In the genomic region with DNA sequence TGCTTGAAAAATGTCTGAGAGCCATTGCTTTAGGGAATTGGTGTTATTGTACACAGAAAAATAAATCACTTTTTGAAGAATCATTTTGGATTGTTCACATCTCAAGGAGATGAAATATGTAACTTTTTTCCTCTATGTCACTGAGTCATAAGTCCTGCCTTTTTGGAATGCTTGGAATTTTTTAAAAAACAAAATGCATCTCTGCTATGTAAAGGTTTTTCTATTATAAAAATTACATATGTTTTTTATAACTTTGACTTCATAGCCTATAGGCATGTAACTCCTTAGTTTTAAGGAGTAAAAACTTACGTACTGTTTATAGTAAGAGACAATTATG, we compare ENCODE assay signal across 22 cellular contexts. TPM values are rescaled to one million over a fixed set of nuclear protein-coding genes. Genes with fewer than 3 reads are reported as not detected.
A peak's percentile ranks its signal among the peaks of the same experiment; 100 is the strongest.
DNase-seq lines count a peak whose midpoint lies in the region; ATAC-seq, FAIRE-seq and TF ChIP-seq lines count a peak whose summit lies in the region.
"Had no signal": no experiment of that assay in that cellular context is flagged by ENCODE, and none has a peak within 500 bp of the region (broad histone marks: within the 10 kb centered on the region; RNA-seq: fewer than 3 reads in every experiment).

No MANE protein-coding gene starts in this region.

- no TSS peak for BruUV-seq in endothelial cell of umbilical vein (replicated peaks; lab: Mats Ljungman, UMichigan)

- H3K9me1 ChIP-seq in endothelial cell of umbilical vein (replicated peaks; ENCODE audit: control insufficient read depth, extremely low read depth, insufficient read depth, low read length), result no peaks in the 10 kb centered on the region

- TF ChIP-seq POLR2A in endothelial cell of umbilical vein (IDR thresholded peaks at IDR 0.05; ENCODE audit: low read depth, low read length) (no peak), gastrocnemius medialis (IDR thresholded peaks at IDR 0.05) (no peak), vagina (IDR thresholded peaks at IDR 0.05) (no peak)

- no peak for FAIRE-seq in endothelial cell of umbilical vein (lab: Jason Lieb, UNC)
- FAIRE-seq: small intestine had no signal

- H3K27me3 ChIP-seq in RWPE2 (ENCODE audit: insufficient read depth, poor library complexity, severe bottlenecking) (no peaks in the 10 kb centered on the region), endothelial cell of umbilical vein (ENCODE audit: control insufficient read depth in 2 of 2, insufficient read depth in 2 of 2, low read length in 2 of 2) (no peaks in the 10 kb centered on the region), gastrocnemius medialis (no peaks in the 10 kb centered on the region), vagina (no peaks in the 10 kb centered on the region)
- H3K27me3 ChIP-seq: foreskin keratinocyte had no signal

- ATAC-seq in RWPE2 (ENCODE audit: low read depth), result peak; percentile 53
- no peak for ATAC-seq in gastrocnemius medialis
- ATAC-seq: foreskin keratinocyte; natural killer cell treated with Interleukin-12 subunit alpha and Interleukin-12 subunit beta and Interleukin-15 and Interleukin-18, amount 100 ng/mL, for 72 hours; stimulated activated naive CD8-positive, alpha-beta T cell treated with anti-CD3 and anti-CD28 coated beads, Interleukin-15, amount 100 ng/mL, for 72 hours had no signal

- peak overlapping the region; percentile 36 for H3K9ac ChIP-seq in endothelial cell of umbilical vein (replicated peaks; ENCODE audit: extremely low read depth, insufficient read depth, low read length)

- peak overlapping the region; percentile 75 for H3K4me2 ChIP-seq in endothelial cell of umbilical vein (ENCODE audit: insufficient read depth, low read length)

- peak overlapping the region; percentile 62 for H3K27ac ChIP-seq in RWPE2 (ENCODE audit: poor library complexity, severe bottlenecking)
- peak overlapping the region; percentile 79 for H3K27ac ChIP-seq in endothelial cell of umbilical vein (ENCODE audit: insufficient read depth, low read depth, low read length)
- peak overlapping the region in 3 of 4 donors; percentile 47 to 74 (median 71) for H3K27ac ChIP-seq in gastrocnemius medialis
- no peak overlapping the region for H3K27ac ChIP-seq in vagina
- H3K27ac ChIP-seq: foreskin keratinocyte, VCaP had no signal

- dilution Hi-C loops in endothelial cell of umbilical vein (cut with MboI; ENCODE audit: extremely low pct_ligation_motif_present, low sequenced_read_pairs), result no loop called here

- H3K4me1 ChIP-seq in RWPE2 (ENCODE audit: insufficient read depth, poor library complexity, severe bottlenecking), result peaks cover 9% of the 10 kb centered on the region
- peaks cover 88% of the 10 kb centered on the region for H3K4me1 ChIP-seq in endothelial cell of umbilical vein (ENCODE audit: control insufficient read depth, extremely low read depth, insufficient read depth, low read length)
- peaks cover 78 to 87% of the 10 kb centered on the region in 2 donors for H3K4me1 ChIP-seq in gastrocnemius medialis
- H3K4me1 ChIP-seq in vagina, result no peaks in the 10 kb centered on the region

- DNase-seq in HCEC 1CT, result peak; percentile 59
- no peak for DNase-seq in RWPE2 (ENCODE audit: low spot score)
- DNase-seq in endothelial cell of umbilical vein (ENCODE audit: low read depth, low spot score), result peak; percentile 37
- DNase-seq in gastrocnemius medialis, result no peak
- DNase-seq in NCI-H2171 (lab: John Stamatoyannopoulos, UW), result no peak
- no peak for DNase-seq in medulla oblongata (ENCODE audit: extremely low spot score)
- DNase-seq in NCI-H524 (lab: John Stamatoyannopoulos, UW), result no peak
- DNase-seq in vagina (ENCODE audit: extremely low spot score in 2 of 2), result no peak
- DNase-seq: activated CD4-positive, alpha-beta memory T cell treated with anti-CD3 and anti-CD28 coated beads for 36 hours; activated naive CD4-positive, alpha-beta T cell treated with anti-CD3 and anti-CD28 coated beads for 36 hours; activated T-cell treated with anti-CD3 and anti-CD28 coated beads, Interleukin-2, amount 50 U/mL, for 1 hour; aorta; COR-L47; foreskin keratinocyte; NCI-H2029; NK-92 treated with Interleukin-12 subunit alpha and Interleukin-12 subunit beta, amount 100 ng/mL, for 24 hours; Right ventricle myocardium superior; small intestine; stimulated activated CD4-positive, alpha-beta T cell treated with anti-CD3 and anti-CD28 coated beads, Interleukin-4, amount 100 ng/mL, for 1 hour; stimulated activated naive CD8-positive, alpha-beta T cell treated with anti-CD3 and anti-CD28 coated beads, Interleukin-15, amount 100 ng/mL, for 72 hours had no signal

- no peaks in the 10 kb centered on the region for H4K20me1 ChIP-seq in endothelial cell of umbilical vein (replicated peaks; ENCODE audit: control insufficient read depth, extremely low read depth, insufficient read depth, low read length)

- H3K9me3 ChIP-seq in RWPE2 (ENCODE audit: severe bottlenecking) (no peaks in the 10 kb centered on the region), endothelial cell of umbilical vein (replicated peaks; ENCODE audit: control insufficient read depth, insufficient read depth, low read length) (no peaks in the 10 kb centered on the region), gastrocnemius medialis (no peaks in the 10 kb centered on the region), vagina (no peaks in the 10 kb centered on the region)

- in situ Hi-C loops in gastrocnemius medialis (cut with MboI; ENCODE audit: low sequenced_read_pairs in 4 of 4), result no loop called here

- H3K36me3 ChIP-seq in RWPE2 (ENCODE audit: low read depth) (peaks cover 5% of the 10 kb centered on the region; the same call in 1 of the 2 replicates), endothelial cell of umbilical vein (ENCODE audit: control insufficient read depth in 2 of 2, extremely low read depth in 1 of 2, insufficient read depth in 2 of 2, low read length in 2 of 2) (peaks cover 2 to 10% of the 10 kb centered on the region in 2 experiments), gastrocnemius medialis (peaks cover 0 to 17% of the 10 kb centered on the region in 2 donors), vagina (no peaks in the 10 kb centered on the region)

- no peak overlapping the region for H2AFZ ChIP-seq in endothelial cell of umbilical vein (ENCODE audit: low read depth, low read length)

- intact Hi-C loops in endothelial cell of umbilical vein (cut with micrococcal nuclease) (loop anchor here (10.0 kb wide), 1 partner anchor 531 kb away; no protein-coding TSS in a partner anchor), gastrocnemius medialis (cut with DNase I; ENCODE audit: low total_unique reads) (no loop called here), vagina (cut with DNase I) (no loop called here)

- H3K4me3 ChIP-seq in RWPE2 (ENCODE audit: severe bottlenecking) (no peak overlapping the region), endothelial cell of umbilical vein (replicated peaks in 1 of 3; ENCODE audit: insufficient read depth in 1 of 3, low read depth in 1 of 3, low read length in 3 of 3) (peak overlapping the region in 1 of 3 experiments; percentile 42), gastrocnemius medialis (no peak overlapping the region), vagina (no peak overlapping the region)

- TF ChIP-seq CTCF in RWPE2 (IDR thresholded peaks at IDR 0.05; ENCODE audit: poor library complexity, severe bottlenecking) (no peak), endothelial cell of umbilical vein (IDR thresholded peaks at IDR 0.05; ENCODE audit: extremely low read depth in 1 of 2, insufficient read depth in 1 of 2, low read depth in 1 of 2, low read length in 2 of 2) (no peak), gastrocnemius medialis (IDR thresholded peaks at IDR 0.05 in 4 of 5, conservative IDR thresholded peaks at IDR 0.05 in 1 of 5) (no peak), vagina (IDR thresholded peaks at IDR 0.05) (no peak)

- CTCF ChIA-PET in endothelial cell of umbilical vein (lab: Charles Lee), result interaction anchor here (1.0 to 1.2 kb wide), 2 partner anchors 9 to 10 kb away, joined by 4 read pairs; a partner anchor contains a TSS

- H3K79me2 ChIP-seq in endothelial cell of umbilical vein (ENCODE audit: control insufficient read depth, insufficient read depth, low read length), result peaks cover 84% of the 10 kb centered on the region

- POLR2A ChIA-PET in endothelial cell of umbilical vein (lab: Charles Lee), result interaction anchor here (1.5 kb wide), 1 partner anchor 9 kb away, joined by 5 read pairs; a partner anchor contains a TSS

TF ChIP-seq in endothelial cell of umbilical vein, 7 proteins besides CTCF, POLR2A, EP300 and RAD21:
- TF ChIP-seq GATA2 (IDR thresholded peaks at IDR 0.05; ENCODE audit: insufficient read depth, insufficient read length, low read depth, low read length) (no peak), MYC (IDR thresholded peaks at IDR 0.05; ENCODE audit: low read depth, low read length) (no peak), POLR2AphosphoS5 (IDR thresholded peaks at IDR 0.05; ENCODE audit: insufficient read depth, low read depth, low read length) (no peak), FOS (IDR thresholded peaks at IDR 0.05; ENCODE audit: borderline replicate concordance, insufficient read depth, low read length) (peak; percentile 42), EZH2 (IDR thresholded peaks at IDR 0.05; ENCODE audit: borderline replicate concordance, low read depth, low read length, severe bottlenecking) (no peak), JUN (IDR thresholded peaks at IDR 0.05; ENCODE audit: borderline replicate concordance, insufficient read depth, insufficient read length, low read depth) (peak; percentile 46)
- TF ChIP-seq, protein P1, sequence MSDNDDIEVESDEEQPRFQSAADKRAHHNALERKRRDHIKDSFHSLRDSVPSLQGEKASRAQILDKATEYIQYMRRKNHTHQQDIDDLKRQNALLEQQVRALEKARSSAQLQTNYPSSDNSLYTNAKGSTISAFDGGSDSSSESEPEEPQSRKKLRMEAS (IDR thresholded peaks at IDR 0.05; ENCODE audit: insufficient read depth, insufficient read length), result no peak
TF ChIP-seq in endothelial cell of umbilical vein: peak in this region for 2.

RNA-seq across cellular contexts. Expression of a gene that starts 8.7 kb away (rescaled TPM):
- total RNA-seq in endothelial cell of umbilical vein, result 78.3 and 97.3 TPM in 2 replicates
- polyA plus RNA-seq in endothelial cell of umbilical vein, result 14.3 and 18.1 TPM in 2 replicates
- polyA plus RNA-seq in endothelial cell of umbilical vein (2011; cell fraction: cytosol; rRNA removed), result 16.1 and 17.8 TPM in 2 replicates
- polyA plus RNA-seq in endothelial cell of umbilical vein (2011; cell fraction: nucleus; rRNA removed), result 26.6 and 26.9 TPM in 2 replicates
- polyA plus RNA-seq in endothelial cell of umbilical vein (2012), result 31.9 and 44.0 TPM in 2 replicates
- 56.5 and 57.1 TPM in 2 replicates for polyA minus RNA-seq in endothelial cell of umbilical vein
- 2.8 TPM for polyA minus RNA-seq in endothelial cell of umbilical vein (2011; cell fraction: cytosol; rRNA and poly(A)+ RNA removed)
- 31.2 and 46.4 TPM in 2 replicates for polyA minus RNA-seq in endothelial cell of umbilical vein (2011; cell fraction: nucleus; rRNA and poly(A)+ RNA removed)
- total RNA-seq in gastrocnemius medialis, result 10 to 100 TPM in 3 of 4 donors, 1 to 10 TPM in 1; 8.4 to 47.0 (median 31.9) TPM
- 6.9 TPM for total RNA-seq in vagina

Comparison
In these comparisons a context has a peak if more than half of its experiments do, and no peak if none do; other contexts are left out.
1. DNase-seq: peak in HCEC 1CT (single experiment) and endothelial cell of umbilical vein (single experiment); none in RWPE2 (single experiment), gastrocnemius medialis (0 of 2), NCI-H2171 (single experiment), medulla oblongata (single experiment), NCI-H524 (0 of 2) and vagina (0 of 2).